1 cellular context compared by ENCODE assay signal in genomic region chr20:54209216-54209813, GRCh38.
TF ChIP-seq lines count a peak whose summit lies in the region.

No MANE protein-coding gene starts in this region.

TF ChIP-seq in IMR-90, 13 proteins besides CTCF, POLR2A, EP300 and RAD21 (continued from another document):
- no peak for TF ChIP-seq ELK1 (IDR thresholded peaks at IDR 0.05; ENCODE audit: borderline replicate concordance, low read depth, low read length)
- TF ChIP-seq RFX5 (IDR thresholded peaks at IDR 0.05; ENCODE audit: low read depth, low read length) = no peak
- TF ChIP-seq RCOR1 (IDR thresholded peaks at IDR 0.05; ENCODE audit: insufficient replicate concordance, low read length) = no peak
- no peak for TF ChIP-seq CHD1 (IDR thresholded peaks at IDR 0.05; ENCODE audit: low read depth, low read length)
- no peak for TF ChIP-seq MAFK (IDR thresholded peaks at IDR 0.05; ENCODE audit: low read depth, low read length)
- TF ChIP-seq, protein P1, sequence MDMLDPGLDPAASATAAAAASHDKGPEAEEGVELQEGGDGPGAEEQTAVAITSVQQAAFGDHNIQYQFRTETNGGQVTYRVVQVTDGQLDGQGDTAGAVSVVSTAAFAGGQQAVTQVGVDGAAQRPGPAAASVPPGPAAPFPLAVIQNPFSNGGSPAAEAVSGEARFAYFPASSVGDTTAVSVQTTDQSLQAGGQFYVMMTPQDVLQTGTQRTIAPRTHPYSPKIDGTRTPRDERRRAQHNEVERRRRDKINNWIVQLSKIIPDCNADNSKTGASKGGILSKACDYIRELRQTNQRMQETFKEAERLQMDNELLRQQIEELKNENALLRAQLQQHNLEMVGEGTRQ (IDR thresholded peaks at IDR 0.05; ENCODE audit: low read depth, low read length) = no peak
- TF ChIP-seq FOS (IDR thresholded peaks at IDR 0.05; ENCODE audit: low read depth, low read length) = no peak
